Comparison of ENCODE assay signal across 8 cellular contexts in genomic region chr21:33968082-33968997, GRCh38. TPM values are rescaled to one million over a fixed set of nuclear protein-coding genes. Genes with fewer than 3 reads are reported as not detected.
A peak's percentile ranks its signal among the peaks of the same experiment; 100 is the strongest.
DNase-seq lines count a peak whose midpoint lies in the region; ATAC-seq and TF ChIP-seq lines count a peak whose summit lies in the region.

No MANE protein-coding gene starts in this region.

- peaks cover 4 to 5% of the 10 kb centered on the region in 2 donors for H3K4me1 ChIP-seq in left lung
- H3K4me1 ChIP-seq in effector memory CD4-positive, alpha-beta T cell (ENCODE audit: control insufficient read depth, insufficient read depth, low read length, poor library complexity, severe bottlenecking), result no peaks in the 10 kb centered on the region

- no peaks in the 10 kb centered on the region for H3K9me3 ChIP-seq in MG63
- H3K9me3 ChIP-seq in left lung, result no peaks in the 10 kb centered on the region
- no peaks in the 10 kb centered on the region for H3K9me3 ChIP-seq in effector memory CD4-positive, alpha-beta T cell (ENCODE audit: control insufficient read depth, low read length)

- TF ChIP-seq POLR2A in GM15510 (IDR thresholded peaks at IDR 0.05; ENCODE audit: borderline replicate concordance, extremely low read depth, insufficient read length), result peak; percentile 19

- peak; percentile 68 for ATAC-seq in left lung
- no peak for ATAC-seq in GM19397 (IDR thresholded peaks at IDR 0.05; ENCODE audit: unreplicated experiment)

- in situ Hi-C loops in brain microvascular endothelial cell (cut with HindIII; ENCODE audit: low pct_ligation_motif_present, low sequenced_read_pairs), result no loop called here

- H3K27me3 ChIP-seq in MG63 (no peaks in the 10 kb centered on the region), brain microvascular endothelial cell (replicated peaks) (no peaks in the 10 kb centered on the region), left lung (no peaks in the 10 kb centered on the region)
- no peaks in the 10 kb centered on the region for H3K27me3 ChIP-seq in effector memory CD4-positive, alpha-beta T cell (replicated peaks; ENCODE audit: control insufficient read depth, insufficient read depth, low read length, poor library complexity, severe bottlenecking)

- H3K27ac ChIP-seq in brain microvascular endothelial cell, result peak overlapping the region; percentile 64
- H3K27ac ChIP-seq in left lung, result peak overlapping the region in 1 of 2 donors; percentile 57
- H3K27ac ChIP-seq in effector memory CD4-positive, alpha-beta T cell (ENCODE audit: insufficient read depth, low read length, poor library complexity, severe bottlenecking), result no peak overlapping the region

- DNase-seq in MG63 (peak; percentile 77), brain microvascular endothelial cell (peak; percentile 64), left lung (no peak), globus pallidus (ENCODE audit: low spot score) (no peak), NCI-H1694 treated with DMSO at 0.1 percent for 48 hours (lab: John Stamatoyannopoulos, UW) (no peak)
- DNase-seq in effector memory CD4-positive, alpha-beta T cell, result no peak

- TF ChIP-seq CTCF in brain microvascular endothelial cell (IDR thresholded peaks at IDR 0.05; ENCODE audit: low read depth, low read length, missing control alignments) (no peak), left lung (IDR thresholded peaks at IDR 0.05) (no peak)

- H3K4me3 ChIP-seq in MG63, result no peak overlapping the region
- H3K4me3 ChIP-seq in brain microvascular endothelial cell (ENCODE audit: low read depth, low read length), result no peak overlapping the region
- no peak overlapping the region for H3K4me3 ChIP-seq in left lung
- no peak overlapping the region for H3K4me3 ChIP-seq in effector memory CD4-positive, alpha-beta T cell (ENCODE audit: insufficient read depth, low read depth, low read length, poor library complexity, severe bottlenecking)

- intact Hi-C loops in left lung (cut with DNase I), result no loop called here

- H3K36me3 ChIP-seq in MG63 (no peaks in the 10 kb centered on the region), brain microvascular endothelial cell (replicated peaks) (no peaks in the 10 kb centered on the region), left lung (no peaks in the 10 kb centered on the region)
- H3K36me3 ChIP-seq in effector memory CD4-positive, alpha-beta T cell (ENCODE audit: control insufficient read depth, insufficient read depth, low read length), result peaks cover 17% of the 10 kb centered on the region

RNA-seq across cellular contexts. Expression of gene ATP5PO, which starts 52.7 kb away (rescaled TPM):
- 210 and 538 TPM in 2 replicates for total RNA-seq in MG63 (2014; rRNA removed; shearing (Covaris generic); ENCODE audit: low replicate concordance)
- total RNA-seq in left lung, result 100 to 1,000 TPM; 152 to 156 TPM

Comparison
In these comparisons a context has a peak if more than half of its experiments do, and no peak if none do; other contexts are left out.
1. DNase-seq: peak in MG63 (single experiment) and brain microvascular endothelial cell (single experiment); none in left lung (0 of 2), effector memory CD4-positive, alpha-beta T cell (0 of 3), globus pallidus (single experiment) and NCI-H1694 treated with DMSO at 0.1 percent for 48 hours (single experiment).